ENCODE assay signal across 25 cellular contexts in the genomic region with DNA sequence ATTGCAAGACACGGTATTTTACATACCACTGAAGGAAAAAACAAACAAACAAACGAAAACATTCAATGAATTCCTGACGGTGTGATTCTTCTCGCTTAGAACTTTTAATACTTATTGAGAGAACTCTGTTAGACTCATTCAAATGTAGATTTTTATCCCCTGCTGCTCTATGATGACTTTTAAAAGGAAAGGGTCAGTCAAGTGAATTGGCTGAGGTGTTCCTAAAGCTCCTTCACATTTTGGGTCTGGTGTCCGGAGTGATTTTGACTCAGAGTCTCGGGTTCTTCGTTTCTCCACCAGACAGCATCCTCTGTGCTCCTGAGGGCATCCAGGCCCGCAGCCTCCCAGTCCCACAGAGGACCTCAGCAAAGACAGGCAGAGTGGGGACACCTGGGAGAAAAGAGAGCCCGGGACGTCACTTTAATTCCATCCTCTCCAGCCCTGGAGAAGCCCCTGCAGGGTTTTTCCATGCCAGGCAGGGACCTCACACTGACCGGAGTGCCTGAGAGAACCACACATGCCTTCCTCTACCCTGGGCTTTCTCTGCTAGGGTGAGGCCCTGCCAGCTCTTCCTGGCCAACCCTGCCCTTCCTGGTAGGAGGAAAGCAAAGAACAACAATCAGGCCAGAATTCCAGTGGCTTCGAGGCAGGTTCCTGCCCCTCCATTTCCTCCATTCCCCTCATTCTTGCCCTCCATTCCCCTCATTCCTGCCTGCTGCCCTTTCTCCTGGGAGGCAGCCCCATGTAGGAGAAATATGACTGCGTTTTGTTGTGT. TPM values are rescaled to one million over a fixed set of nuclear protein-coding genes. Genes with fewer than 3 reads are reported as not detected.
DNase-seq lines count a peak whose midpoint lies in the region; ATAC-seq, FAIRE-seq and TF ChIP-seq lines count a peak whose summit lies in the region.
"Had no signal": no experiment of that assay in that cellular context is flagged by ENCODE, and none has a peak within 500 bp of the region (broad histone marks: within the 10 kb centered on the region; RNA-seq: fewer than 3 reads in every experiment).

No MANE protein-coding gene starts in this region.

- no peak for DNase-seq in SK-N-SH
- no peak for DNase-seq in H1 (ENCODE audit: low read depth in 1 of 2, low spot score in 2 of 2)
- peak; percentile 1 for DNase-seq in myocyte (ENCODE audit: low read depth)
- no peak for DNase-seq in HuH-7.5 (ENCODE audit: low spot score)
- no peak for DNase-seq in stimulated activated naive CD4-positive, alpha-beta T cell treated with Interleukin-2 at 50 U/mL for 16 hours (lab: John Stamatoyannopoulos, UW)
- no peak for DNase-seq in stimulated activated effector memory CD8-positive, alpha-beta T cell treated with anti-CD3 and anti-CD28 coated beads, Interleukin-12 subunit alpha, Interleukin-12 subunit beta, amount 100 ng/mL, for 72 hours (ENCODE audit: low spot score in 2 of 2)
- DNase-seq: activated CD4-positive, alpha-beta T cell treated with anti-CD3 and anti-CD28 coated beads, Interleukin-2, amount 10 ng/mL, durations not matched to agents 7 days and 5 days; activated T-cell treated with anti-CD3 and anti-CD28 coated beads, Interleukin-2, amount 50 U/mL, for 24 hours; brain microvascular endothelial cell; C1 segment of cervical spinal cord; dorsolateral prefrontal cortex; heart right ventricle; left cardiac atrium; NCI-H2081 treated with DMSO at 0.1 percent for 48 hours; NCI-H526 treated with DMSO at 0.1 percent for 48 hours; PC-3; psoas muscle; stimulated activated CD4-positive, alpha-beta T cell treated with anti-CD3 and anti-CD28 coated beads, Interleukin-1b, Interleukin-23, amount 100 ng/mL, for 48 hours; testis had no signal

- no peaks in the 10 kb centered on the region for H3K9me3 Mint-ChIP-seq in stimulated activated effector memory CD8-positive, alpha-beta T cell treated with anti-CD3 and anti-CD28 coated beads, Interleukin-12 subunit alpha, Interleukin-12 subunit beta, amount 100 ng/mL, for 72 hours
- H3K9me3 Mint-ChIP-seq: activated CD4-positive, alpha-beta T cell treated with anti-CD3 and anti-CD28 coated beads, Interleukin-2, amount 10 ng/mL, durations not matched to agents 7 days and 5 days; activated naive CD4-positive, alpha-beta T cell treated with anti-CD3 and anti-CD28 coated beads, Interleukin-2, amount 50 U/mL, for 24 hours; activated T-cell treated with anti-CD3 and anti-CD28 coated beads, Interleukin-2, amount 50 U/mL, for 24 hours had no signal

- H3K79me1 ChIP-seq in H1 (ENCODE audit: low read depth, low read length), result no peaks in the 10 kb centered on the region

- H3K27me3 ChIP-seq in SK-N-SH (ENCODE audit: insufficient read depth), result peaks cover 10% of the 10 kb centered on the region; the same call in 1 of the 2 replicates
- H3K27me3 ChIP-seq in H1 (replicated peaks in 1 of 4; ENCODE audit: control insufficient read depth in 3 of 4, extremely low read depth in 1 of 4, insufficient read depth in 3 of 4, low read length in 3 of 4), result peaks cover 10 to 48% (median 30%) of the 10 kb centered on the region in 4 experiments
- H3K27me3 ChIP-seq: brain microvascular endothelial cell, testis had no signal

- no peaks in the 10 kb centered on the region for H4K20me1 ChIP-seq in SK-N-SH (ENCODE audit: insufficient read depth)
- no peaks in the 10 kb centered on the region for H4K20me1 ChIP-seq in H1 (replicated peaks in 1 of 2; ENCODE audit: control insufficient read depth in 1 of 2, insufficient read depth in 2 of 2, low read length in 2 of 2)

- H2BK120ac ChIP-seq in H1 (replicated peaks; ENCODE audit: low read depth, low read length), result no peak overlapping the region

- CTCF ChIA-PET in SK-N-SH (lab: Yijun Ruan, JAX) (no interaction called here), H1 (lab: Charles Lee; ENCODE audit: partially characterized antibody) (interaction anchor here (0.6 to 1.9 kb wide), 6 partner anchors 12 to 1871 kb away, joined by 3 to 7 read pairs (median 4); no protein-coding TSS in a partner anchor)

- H4K5ac ChIP-seq in H1 (ENCODE audit: insufficient read length, low read depth, low read length), result no peak overlapping the region

- no peak for TF ChIP-seq RAD21 in SK-N-SH (IDR thresholded peaks at IDR 0.05; ENCODE audit: low read length)
- TF ChIP-seq RAD21 in H1 (IDR thresholded peaks at IDR 0.05 in 1 of 2, conservative IDR thresholded peaks at IDR 0.05 in 1 of 2; ENCODE audit: low read depth in 2 of 2, low read length in 2 of 2), result no peak

- H3K23me2 ChIP-seq in H1 (ENCODE audit: low read depth, low read length), result no peaks in the 10 kb centered on the region

- TF ChIP-seq EP300 in SK-N-SH (IDR thresholded peaks at IDR 0.05; ENCODE audit: borderline replicate concordance in 1 of 2, low read depth in 1 of 2, low read length in 1 of 2) (no peak), H1 (IDR thresholded peaks at IDR 0.05; ENCODE audit: borderline replicate concordance in 1 of 2, low read depth in 2 of 2, low read length in 2 of 2) (no peak)

- WGBS in SK-N-SH (ENCODE audit: low lambda C conversion rate), result 46% methylated on average over 13 of the region's 13 CpGs
- WGBS in H1 (ENCODE audit: extremely low coverage in 1 of 2, insufficient coverage in 1 of 2, insufficient read length in 1 of 2, insufficient replicate concordance in 2 of 2, low coverage in 1 of 2, low lambda C conversion rate in 2 of 2, missing lambda C conversion rate in 1 of 2), 2 experiments, result 27% methylated on average over 13 of the region's 13 CpGs; no CpG with 5 or more reads in 1 of the 2 experiments

- peak overlapping the region; percentile 96 for H2BK12ac ChIP-seq in H1 (ENCODE audit: low read depth, low read length)

- no peaks in the 10 kb centered on the region for H3K36me3 ChIP-seq in SK-N-SH (replicated peaks in 1 of 2; ENCODE audit: control insufficient read depth in 1 of 2, insufficient read depth in 2 of 2, low read length in 1 of 2)
- H3K36me3 ChIP-seq in H1 (ENCODE audit: control insufficient read depth in 2 of 4, insufficient read depth in 4 of 4, low read length in 3 of 4), result no peaks in the 10 kb centered on the region
- H3K36me3 ChIP-seq: brain microvascular endothelial cell, heart right ventricle had no signal

- no peak overlapping the region for H3K14ac ChIP-seq in H1 (ENCODE audit: insufficient read length)

- peak overlapping the region; percentile 54; the same call in 1 of the 2 replicates for H2AK5ac ChIP-seq in H1 (ENCODE audit: low read depth, low read length)

- H2BK20ac ChIP-seq in H1 (ENCODE audit: low read length), result 0 out of 2 replicates have a peak overlapping the region, but pooled peaks have one; percentile 82

- H3K9ac ChIP-seq in SK-N-SH, result no peak overlapping the region
- no peak overlapping the region; a peak in 1 of 7 replicates for H3K9ac ChIP-seq in H1 (replicated peaks in 1 of 4; ENCODE audit: extremely low read depth in 1 of 4, low read depth in 3 of 4, low read length in 3 of 4)

- FAIRE-seq in H1 (lab: Jason Lieb, UNC), result peak; percentile 74
- FAIRE-seq: HepG2 had no signal

- H3K27ac ChIP-seq in SK-N-SH (ENCODE audit: low read depth in 2 of 2, low read length in 1 of 2), result no peak overlapping the region
- no peak overlapping the region for H3K27ac ChIP-seq in H1 (ENCODE audit: low read depth, low read length)
- H3K27ac ChIP-seq: 22Rv1, brain microvascular endothelial cell, dorsolateral prefrontal cortex, psoas muscle, testis had no signal

- H3K79me2 ChIP-seq in SK-N-SH (ENCODE audit: insufficient read depth), result no peaks in the 10 kb centered on the region
- H3K79me2 ChIP-seq in H1 (ENCODE audit: control insufficient read depth in 1 of 2, insufficient read depth in 2 of 2, low read length in 2 of 2), result no peaks in the 10 kb centered on the region

- H2BK15ac ChIP-seq in H1 (ENCODE audit: low read length), result no peak overlapping the region

- no peaks in the 10 kb centered on the region for H3K4me1 Mint-ChIP-seq in stimulated activated effector memory CD8-positive, alpha-beta T cell treated with anti-CD3 and anti-CD28 coated beads, Interleukin-12 subunit alpha, Interleukin-12 subunit beta, amount 100 ng/mL, for 72 hours
- H3K4me1 Mint-ChIP-seq: activated CD4-positive, alpha-beta T cell treated with anti-CD3 and anti-CD28 coated beads, Interleukin-2, amount 10 ng/mL, durations not matched to agents 7 days and 5 days; activated naive CD4-positive, alpha-beta T cell treated with anti-CD3 and anti-CD28 coated beads, Interleukin-2, amount 50 U/mL, for 24 hours had no signal

- no peaks in the 10 kb centered on the region for H3K36me3 Mint-ChIP-seq in stimulated activated effector memory CD8-positive, alpha-beta T cell treated with anti-CD3 and anti-CD28 coated beads, Interleukin-12 subunit alpha, Interleukin-12 subunit beta, amount 100 ng/mL, for 72 hours
- H3K36me3 Mint-ChIP-seq: activated naive CD4-positive, alpha-beta T cell treated with anti-CD3 and anti-CD28 coated beads, Interleukin-2, amount 50 U/mL, for 24 hours had no signal

- peak overlapping the region; percentile 21; the same call in 1 of the 2 replicates for H3K18ac ChIP-seq in H1 (ENCODE audit: extremely low read depth, low read length)

- H3K56ac ChIP-seq in H1 (replicated peaks; ENCODE audit: insufficient read length, low read depth, low read length), result no peak overlapping the region

- H3K9me3 ChIP-seq in SK-N-SH (no peaks in the 10 kb centered on the region), H1 (ENCODE audit: insufficient read depth in 2 of 2, low read depth in 1 of 2, low read length in 1 of 2) (no peaks in the 10 kb centered on the region)
- H3K9me3 ChIP-seq: heart right ventricle, psoas muscle, testis had no signal

- ATAC-seq in SK-N-SH treated with all-trans-retinoic acid at 6 μM for 48 hours, result peak; percentile 49; the same call in 2 of the 3 replicates
- no peak for ATAC-seq in stimulated activated effector memory CD8-positive, alpha-beta T cell treated with anti-CD3 and anti-CD28 coated beads, Interleukin-12 subunit alpha, Interleukin-12 subunit beta, amount 100 ng/mL, for 72 hours
- ATAC-seq in HG02885 (IDR thresholded peaks at IDR 0.05; ENCODE audit: poor library complexity, unreplicated experiment), result no peak
- ATAC-seq: HepG2, PC-3, psoas muscle had no signal

- no peak for TF ChIP-seq POLR2A in H1 (IDR thresholded peaks at IDR 0.05; ENCODE audit: control extremely low read depth in 1 of 2, low read depth in 2 of 2, low read length in 2 of 2)

- H3F3A ChIP-seq in SK-N-SH (replicated peaks; ENCODE audit: insufficient read depth), result no peaks in the 10 kb centered on the region

- no peak overlapping the region for H3K23ac ChIP-seq in H1 (ENCODE audit: insufficient read length)

- H3K4me3 ChIP-seq in SK-N-SH (ENCODE audit: low read depth in 2 of 2, low read length in 1 of 2) (no peak overlapping the region), H1 (ENCODE audit: extremely low read depth in 1 of 4, insufficient read depth in 2 of 4, low read depth in 3 of 4, low read length in 4 of 4) (peak overlapping the region in 2 of 4 experiments; percentile 1 to 32; a peak in 4 of 8 replicates)
- H3K4me3 ChIP-seq: dorsolateral prefrontal cortex, psoas muscle, testis had no signal

- H3K4me3 Mint-ChIP-seq in stimulated activated effector memory CD8-positive, alpha-beta T cell treated with anti-CD3 and anti-CD28 coated beads, Interleukin-12 subunit alpha, Interleukin-12 subunit beta, amount 100 ng/mL, for 72 hours, result no peak overlapping the region
- H3K4me3 Mint-ChIP-seq: activated CD4-positive, alpha-beta T cell treated with anti-CD3 and anti-CD28 coated beads, Interleukin-2, amount 10 ng/mL, durations not matched to agents 7 days and 5 days; activated naive CD4-positive, alpha-beta T cell treated with anti-CD3 and anti-CD28 coated beads, Interleukin-2, amount 50 U/mL, for 24 hours; activated T-cell treated with anti-CD3 and anti-CD28 coated beads, Interleukin-2, amount 50 U/mL, for 24 hours had no signal

- no peaks in the 10 kb centered on the region for H3K4me1 ChIP-seq in SK-N-SH (ENCODE audit: control insufficient read depth in 1 of 2, insufficient read depth in 2 of 2, low read depth in 1 of 2, low read length in 1 of 2)
- H3K4me1 ChIP-seq in H1 (replicated peaks in 1 of 4; ENCODE audit: control insufficient read depth in 3 of 4, insufficient read depth in 4 of 4, low read length in 3 of 4), result peaks cover 4 to 15% (median 8%) of the 10 kb centered on the region in 4 experiments
- H3K4me1 ChIP-seq: psoas muscle, testis had no signal

- H4K91ac ChIP-seq in H1 (replicated peaks; ENCODE audit: insufficient read length, low read length), result no peak overlapping the region

- H3K9me2 ChIP-seq in SK-N-SH, result no peaks in the 10 kb centered on the region

- H3K27ac Mint-ChIP-seq in stimulated activated effector memory CD8-positive, alpha-beta T cell treated with anti-CD3 and anti-CD28 coated beads, Interleukin-12 subunit alpha, Interleukin-12 subunit beta, amount 100 ng/mL, for 72 hours, result no peak overlapping the region
- H3K27ac Mint-ChIP-seq: activated CD4-positive, alpha-beta T cell treated with anti-CD3 and anti-CD28 coated beads, Interleukin-2, amount 10 ng/mL, durations not matched to agents 7 days and 5 days; activated naive CD4-positive, alpha-beta T cell treated with anti-CD3 and anti-CD28 coated beads, Interleukin-2, amount 50 U/mL, for 24 hours; activated T-cell treated with anti-CD3 and anti-CD28 coated beads, Interleukin-2, amount 50 U/mL, for 24 hours had no signal

- H4K8ac ChIP-seq in H1 (ENCODE audit: extremely low read depth, insufficient read depth, low read length), result peak overlapping the region; percentile 87; the same call in 1 of the 2 replicates

- H3K4ac ChIP-seq in H1 (replicated peaks; ENCODE audit: insufficient read length, low read depth, low read length), result no peak overlapping the region

- H3K4me2 ChIP-seq in SK-N-SH, result no peak overlapping the region; the same call in 1 of the 2 replicates
- peak overlapping the region; percentile 55 to 59 for H3K4me2 ChIP-seq in H1 (ENCODE audit: insufficient read depth in 1 of 2, low read depth in 2 of 2, low read length in 2 of 2)

- H2BK5ac ChIP-seq in H1 (ENCODE audit: low read depth, low read length), result no peak overlapping the region; the same call in 1 of the 2 replicates

- POLR2A ChIA-PET in SK-N-SH (lab: Yijun Ruan, JAX) (no interaction called here), H1 (lab: Charles Lee; ENCODE audit: partially characterized antibody) (interaction anchor here (0.8 to 4.7 kb wide), 3 partner anchors 8 to 87 kb away, joined by 3 to 28 read pairs (median 3); no protein-coding TSS in a partner anchor)

- TF ChIP-seq CTCF in SK-N-SH (IDR thresholded peaks at IDR 0.05) (no peak), H1 (IDR thresholded peaks at IDR 0.05; ENCODE audit: control extremely low read depth in 1 of 3, insufficient read depth in 1 of 3, low read depth in 1 of 3, low read length in 3 of 3) (no peak)

- H2AFZ ChIP-seq in SK-N-SH (ENCODE audit: low read depth), result no peak overlapping the region
- no peak overlapping the region for H2AFZ ChIP-seq in H1 (ENCODE audit: low read length)

RNA-seq across cellular contexts. Expression of gene CSF2RB, which starts 1.4 kb away (rescaled TPM):
- not detected in 2 replicates for polyA plus RNA-seq in SK-N-SH (2012; rRNA removed)
- not detected in 2 replicates for polyA plus RNA-seq in SK-N-SH (2012; cell fraction: cytosol; rRNA removed)
- polyA plus RNA-seq in SK-N-SH (2012; cell fraction: nucleus; rRNA removed), result 0.02 TPM in 1 of 2 replicates, not detected in the other
- total RNA-seq in H1 (2021; fragmentation: NEBNext Ultra II Directional; extraction: Animal tissue kit (Norgen Biotek cat#: 25700)), result not detected in 2 replicates
- 0.02 TPM in 1 of 2 replicates, not detected in the other for polyA plus RNA-seq in H1 (2011; rRNA removed)
- polyA plus RNA-seq in H1 (2011; cell fraction: cytosol; rRNA removed), result not detected
- polyA plus RNA-seq in H1 (2011; cell fraction: nucleus; rRNA removed), result 0.14 TPM
- polyA plus RNA-seq in H1 (2012, experiment 1 of 2), result not detected in 4 replicates
- polyA plus RNA-seq in H1 (2012, experiment 2 of 2), result not detected
- polyA plus RNA-seq in H1 (2013, experiment 1 of 2), result 0.02 TPM
- polyA plus RNA-seq in H1 (2013, experiment 2 of 2), result not detected
- not detected in 2 replicates for polyA minus RNA-seq in H1 (2011; rRNA and poly(A)+ RNA removed)
- polyA minus RNA-seq in H1 (2011; cell fraction: cytosol; rRNA and poly(A)+ RNA removed), result not detected
- not detected for polyA minus RNA-seq in H1 (2011; cell fraction: nucleus; rRNA and poly(A)+ RNA removed)
- not detected in 2 replicates for total RNA-seq in myocyte
- 0.43 TPM for polyA plus RNA-seq in myocyte (2012)
- total RNA-seq: HepG2, PC-3, SK-MEL-5 had no signal
- polyA plus RNA-seq: HepG2 had no signal

RNA-seq across cellular contexts. Expression of gene NCF4, which starts 51.3 kb away (rescaled TPM):
- polyA plus RNA-seq in SK-N-SH (2012; rRNA removed) (not detected in 2 replicates), H1 (2011; rRNA removed) (0.20 TPM in 1 of 2 replicates, not detected in the other)
- not detected in 2 replicates for polyA plus RNA-seq in SK-N-SH (2012; cell fraction: cytosol; rRNA removed)
- polyA plus RNA-seq in SK-N-SH (2012; cell fraction: nucleus; rRNA removed), result not detected in 2 replicates
- not detected in 2 replicates for total RNA-seq in H1 (2021; fragmentation: NEBNext Ultra II Directional; extraction: Animal tissue kit (Norgen Biotek cat#: 25700))
- 0.10 TPM for polyA plus RNA-seq in H1 (2011; cell fraction: cytosol; rRNA removed)
- 0.09 TPM for polyA plus RNA-seq in H1 (2011; cell fraction: nucleus; rRNA removed)
- polyA plus RNA-seq in H1 (2012, experiment 1 of 2), result not detected in 4 replicates
- polyA plus RNA-seq in H1 (2012, experiment 2 of 2), result not detected
- 0.08 TPM for polyA plus RNA-seq in H1 (2013, experiment 1 of 2)
- not detected for polyA plus RNA-seq in H1 (2013, experiment 2 of 2)
- polyA minus RNA-seq in H1 (2011; rRNA and poly(A)+ RNA removed), result not detected in 2 replicates
- not detected for polyA minus RNA-seq in H1 (2011; cell fraction: cytosol; rRNA and poly(A)+ RNA removed)
- polyA minus RNA-seq in H1 (2011; cell fraction: nucleus; rRNA and poly(A)+ RNA removed), result not detected
- not detected in 2 replicates for total RNA-seq in myocyte
- not detected for polyA plus RNA-seq in myocyte (2012)
- total RNA-seq: HepG2, SK-MEL-5 had no signal
- polyA plus RNA-seq: HepG2 had no signal
